In genomic region chr5:9588254-9588653, GRCh38 we compare ENCODE assay signal across 38 cellular contexts. TPM values are rescaled to one million over a fixed set of nuclear protein-coding genes. Genes with fewer than 3 reads are reported as not detected.
"Had no signal": no experiment of that assay in that cellular context is flagged by ENCODE, and none has a peak within 500 bp of the region (broad histone marks: within the 10 kb centered on the region; RNA-seq: fewer than 3 reads in every experiment).

No MANE protein-coding gene starts in this region.

- H3K4me3 ChIP-seq: MG63 had no signal

- DNase-seq: Karpas-422, Kasumi-1, MG63, MM.1S, MV-4-11, NCI-H1048, NCI-H1092, NCI-H1092 treated with DMSO at 0.1 percent for 48 hours, NCI-H1105, NCI-H1105 treated with DMSO at 0.1 percent for 48 hours, NCI-H1417, NCI-H1417 treated with DMSO at 0.1 percent for 48 hours, NCI-H1436, NCI-H1436 treated with DMSO at 0.1 percent for 48 hours, NCI-H146, NCI-H1694, NCI-H1694 treated with DMSO at 0.1 percent for 48 hours, NCI-H187, NCI-H187 treated with DMSO at 0.1 percent for 48 hours, NCI-H1930, NCI-H2029, NCI-H2029 treated with DMSO at 0.1 percent for 48 hours, NCI-H2081, NCI-H2081 treated with DMSO at 0.1 percent for 48 hours, NCI-H2107, NCI-H2171, NCI-H2171 treated with DMSO at 0.1 percent for 48 hours, NCI-H2227 treated with DMSO at 0.1 percent for 48 hours, NCI-H226, NCI-H345, NCI-H446, NCI-H446 treated with DMSO at 0.1 percent for 48 hours, NCI-H510A, NCI-H510A treated with DMSO at 0.1 percent for 48 hours had no signal

- H3K27me3 ChIP-seq: MG63 had no signal

- H3K36me3 ChIP-seq: MG63 had no signal

- H3K9me3 ChIP-seq: MG63 had no signal

RNA-seq across cellular contexts. Expression of gene TAS2R1, which starts 41.9 kb away (rescaled TPM):
- total RNA-seq: LHCN-M2, M059J, MCF 10A, NCI-H460 had no signal
